Comparison of ENCODE assay signal across 8 cellular contexts in genomic region chr10:33008499-33009243, GRCh38. TPM values are rescaled to one million over a fixed set of nuclear protein-coding genes. Genes with fewer than 3 reads are reported as not detected.
DNase-seq lines count a peak whose midpoint lies in the region; ATAC-seq and TF ChIP-seq lines count a peak whose summit lies in the region.

No MANE protein-coding gene starts in this region.

- peaks cover 1% of the 10 kb centered on the region for H3K27me3 Mint-ChIP-seq in activated T-helper 2 cell treated with anti-CD3 and anti-CD28 coated beads, Interferon-gamma antibody, Interleukin-2, Interleukin-4, amounts not matched to agents 10 μg/mL and 5 μg/mL and 100 μg/mL, durations not matched to agents 14 hours and 24 hours and 36 hours (ENCODE audit: low read depth)

- TF ChIP-seq CTCF in AG09309 (IDR thresholded peaks at IDR 0.05; ENCODE audit: control insufficient read depth, insufficient read depth, low read depth, low read length, missing control alignments): peak; percentile 96
- peak in 2 of 3 donors; percentile 87 to 98 for TF ChIP-seq CTCF in omental fat pad (IDR thresholded peaks at IDR 0.05)

- H3K27ac Mint-ChIP-seq in activated T-helper 2 cell treated with anti-CD3 and anti-CD28 coated beads, Interferon-gamma antibody, Interleukin-2, Interleukin-4, amounts not matched to agents 10 μg/mL and 5 μg/mL and 100 μg/mL, durations not matched to agents 14 hours and 24 hours and 36 hours: peak overlapping the region; percentile 50

- no peaks in the 10 kb centered on the region for H3K36me3 Mint-ChIP-seq in activated T-helper 2 cell treated with anti-CD3 and anti-CD28 coated beads, Interferon-gamma antibody, Interleukin-2, Interleukin-4, amounts not matched to agents 10 μg/mL and 5 μg/mL and 100 μg/mL, durations not matched to agents 14 hours and 24 hours and 36 hours (ENCODE audit: low read depth)

- DNase-seq in AG09309 (ENCODE audit: low read depth) (peak; percentile 91), Kasumi-1 (lab: John Stamatoyannopoulos, UW) (peak; percentile 89 to 92), RPMI8226 (peak; percentile 54), fibroblast of the conjunctiva (ENCODE audit: low read depth) (peak; percentile 80), omental fat pad (ENCODE audit: low spot score) (peak; percentile 38), ureter (ENCODE audit: low spot score) (peak; percentile 80)
- peak; percentile 45 for DNase-seq in activated T-helper 2 cell treated with anti-CD3 and anti-CD28 coated beads, Interferon-gamma antibody, Interleukin-2, Interleukin-4, amounts not matched to agents 10 μg/mL and 5 μg/mL and 100 μg/mL, durations not matched to agents 14 hours and 24 hours and 36 hours (ENCODE audit: low spot score)

- ATAC-seq in GM18868 (IDR thresholded peaks at IDR 0.05; ENCODE audit: unreplicated experiment): peak; percentile 54
- no peak for ATAC-seq in omental fat pad (ENCODE audit: low FRiP score)

- H3K4me1 Mint-ChIP-seq in activated T-helper 2 cell treated with anti-CD3 and anti-CD28 coated beads, Interferon-gamma antibody, Interleukin-2, Interleukin-4, amounts not matched to agents 10 μg/mL and 5 μg/mL and 100 μg/mL, durations not matched to agents 14 hours and 24 hours and 36 hours (ENCODE audit: low read depth): peaks cover 30% of the 10 kb centered on the region

- intact Hi-C loops in activated T-helper 2 cell treated with anti-CD3 and anti-CD28 coated beads, Interferon-gamma antibody, Interleukin-2, Interleukin-4, amounts not matched to agents 10 μg/mL and 5 μg/mL and 100 μg/mL, durations not matched to agents 14 hours and 24 hours and 36 hours (cut with micrococcal nuclease): loop anchor here (1.0 to 5.0 kb wide), 7 partner anchors 28 to 636 kb away; no protein-coding TSS in a partner anchor

- peak overlapping the region; percentile 67 for H3K4me3 Mint-ChIP-seq in activated T-helper 2 cell treated with anti-CD3 and anti-CD28 coated beads, Interferon-gamma antibody, Interleukin-2, Interleukin-4, amounts not matched to agents 10 μg/mL and 5 μg/mL and 100 μg/mL, durations not matched to agents 14 hours and 24 hours and 36 hours (ENCODE audit: low read depth)

- H3K9me3 Mint-ChIP-seq in activated T-helper 2 cell treated with anti-CD3 and anti-CD28 coated beads, Interferon-gamma antibody, Interleukin-2, Interleukin-4, amounts not matched to agents 10 μg/mL and 5 μg/mL and 100 μg/mL, durations not matched to agents 14 hours and 24 hours and 36 hours: no peaks in the 10 kb centered on the region

- no peak overlapping the region for H3K4me3 ChIP-seq in AG09309 (ENCODE audit: control insufficient read depth, low read depth, low read length)

RNA-seq across cellular contexts. Expression of gene ITGB1, which starts 50.6 kb away (rescaled TPM):
- 77.8 and 78.7 TPM in 2 replicates for total RNA-seq in activated T-helper 2 cell treated with anti-CD3 and anti-CD28 coated beads, Interferon-gamma antibody, Interleukin-2, Interleukin-4, amounts not matched to agents 10 μg/mL and 5 μg/mL and 100 μg/mL, durations not matched to agents 14 hours and 24 hours and 36 hours
- total RNA-seq in omental fat pad (100 to 1,000 TPM; 527 to 873 (median 677) TPM), ureter (349 TPM)

Comparison
In these comparisons a context has a peak if more than half of its experiments do, and no peak if none do; other contexts are left out.
1. DNase-seq: peak in every context shown above with its lines; median percentile 91 in AG09309; 90 in Kasumi-1; 80 in fibroblast of the conjunctiva; 80 in ureter; 54 in RPMI8226; 45 in activated T-helper 2 cell treated with anti-CD3 and anti-CD28 coated beads, Interferon-gamma antibody, Interleukin-2, Interleukin-4, amounts not matched to agents 10 μg/mL and 5 μg/mL and 100 μg/mL, durations not matched to agents 14 hours and 24 hours and 36 hours; 38 in omental fat pad.